ENCODE assay signal across 8 cellular contexts in the genomic region with DNA sequence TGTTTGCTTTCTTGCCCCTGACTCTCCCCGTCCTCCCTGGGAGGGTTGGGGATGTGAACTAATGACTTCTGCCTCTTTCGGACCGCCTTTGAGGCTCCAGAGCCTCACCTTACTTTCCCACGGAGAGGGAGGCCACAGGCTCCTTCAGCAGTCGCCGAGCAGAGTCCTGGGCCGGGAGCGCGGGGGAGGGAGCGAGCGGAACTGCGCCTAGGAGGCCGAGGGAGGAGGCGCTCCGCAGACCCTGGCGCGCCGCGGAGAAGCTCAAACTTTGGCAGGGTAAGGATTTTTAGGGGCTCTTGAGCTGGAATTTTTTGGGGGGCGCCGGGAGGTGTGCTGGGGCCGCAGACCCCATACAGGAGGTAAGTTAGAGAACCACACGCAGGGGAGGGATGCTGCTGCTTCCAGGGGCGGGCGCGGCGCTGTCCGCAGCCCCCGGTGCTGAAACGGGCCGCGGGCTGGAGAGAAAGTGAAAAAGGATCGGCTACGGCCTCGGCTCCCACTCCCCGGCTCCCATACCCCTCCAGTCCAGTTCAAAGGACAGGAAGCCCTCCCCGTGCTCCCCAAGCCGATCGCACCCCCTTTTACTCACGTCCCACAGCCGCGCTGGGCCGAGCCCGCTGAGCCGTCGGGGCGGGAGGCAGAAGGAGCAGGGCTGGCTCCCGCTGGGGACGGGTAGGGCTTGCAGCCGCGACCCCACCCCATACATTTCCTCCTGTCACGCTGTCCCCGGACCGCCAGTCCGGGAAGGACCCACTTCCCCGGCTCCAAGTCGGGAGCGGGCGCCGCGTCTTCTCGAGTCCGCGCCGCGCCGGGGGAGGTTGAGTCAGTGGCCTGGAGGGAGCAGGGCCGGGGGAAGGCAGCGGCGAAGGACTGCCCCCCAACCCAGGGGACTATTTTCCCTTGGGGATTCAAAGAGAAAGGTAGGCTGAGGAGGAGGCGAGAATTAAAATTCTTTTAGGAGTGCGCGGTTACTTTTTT. TPM values are rescaled to one million over a fixed set of nuclear protein-coding genes. Genes with fewer than 3 reads are reported as not detected.
DNase-seq lines count a peak whose midpoint lies in the region.

Gene CNGA3 (plus strand): TSS at position 198 of the 978 bp plus-strand sequence. CDS start 23,520 bp downstream, outside the sequence.

- H3K4me1 Mint-ChIP-seq in activated CD4-positive, alpha-beta memory T cell treated with anti-CD3 and anti-CD28 coated beads for 36 hours (ENCODE audit: low read depth), result peaks cover 10% of the 10 kb centered on the region

- no peak within 1 kb of the TSS for H3K4me3 Mint-ChIP-seq in activated CD4-positive, alpha-beta memory T cell treated with anti-CD3 and anti-CD28 coated beads for 36 hours

- CTCF ChIA-PET in activated CD4-positive, alpha-beta memory T cell treated with anti-CD3 and anti-CD28 coated beads for 36 hours (lab: Charles Lee), result interaction anchor here (1.1 kb wide), 1 partner anchor 38 kb away, joined by 6 read pairs; no protein-coding TSS in a partner anchor

- DNase-seq in GM19238 (ENCODE audit: insufficient read length, low spot score) (peak; percentile 10), germinal center (ENCODE audit: low spot score) (peak; percentile 29), posterior vena cava (ENCODE audit: low spot score) (peak; percentile 78), G401 (ENCODE audit: low spot score) (no peak), ureter (ENCODE audit: low spot score) (no peak), glomerular visceral epithelial cell (ENCODE audit: extremely low spot score) (no peak), NOMO-1 treated with dmso at 0.1 percent for 144 hours (lab: John Stamatoyannopoulos, UW; ENCODE audit: unreplicated experiment) (no peak)
- peak; percentile 36 for DNase-seq in activated CD4-positive, alpha-beta memory T cell treated with anti-CD3 and anti-CD28 coated beads for 36 hours

- H3K27me3 Mint-ChIP-seq in activated CD4-positive, alpha-beta memory T cell treated with anti-CD3 and anti-CD28 coated beads for 36 hours, result peaks cover 61% of the 10 kb centered on the region

- POLR2A ChIA-PET in activated CD4-positive, alpha-beta memory T cell treated with anti-CD3 and anti-CD28 coated beads for 36 hours (lab: Charles Lee), result no interaction called here

- in situ Hi-C loops in G401 (cut with HindIII; ENCODE audit: low sequenced_read_pairs), result no loop called here

- H3K27ac Mint-ChIP-seq in activated CD4-positive, alpha-beta memory T cell treated with anti-CD3 and anti-CD28 coated beads for 36 hours, result no peak within 1 kb of the TSS

- H3K36me3 Mint-ChIP-seq in activated CD4-positive, alpha-beta memory T cell treated with anti-CD3 and anti-CD28 coated beads for 36 hours, result peaks cover 4% of the 10 kb centered on the region

- H3K9me3 Mint-ChIP-seq in activated CD4-positive, alpha-beta memory T cell treated with anti-CD3 and anti-CD28 coated beads for 36 hours, result peaks cover 8% of the 10 kb centered on the region

- intact Hi-C loops in activated CD4-positive, alpha-beta memory T cell treated with anti-CD3 and anti-CD28 coated beads for 36 hours (cut with micrococcal nuclease), result no loop called here
- intact Hi-C loops in posterior vena cava (cut with DNase I), result no loop called here

RNA-seq across cellular contexts. Expression of gene CNGA3, which starts in this region (rescaled TPM):
- not detected for total RNA-seq in activated CD4-positive, alpha-beta memory T cell treated with anti-CD3 and anti-CD28 coated beads for 36 hours
- total RNA-seq in posterior vena cava, result under 1 TPM; 0.19 to 0.38 TPM
- not detected in 2 replicates for total RNA-seq in G401 (2014; rRNA removed; shearing (Covaris generic))
- total RNA-seq in ureter, result not detected

Comparison
In these comparisons a context has a peak if more than half of its experiments do, and no peak if none do; other contexts are left out.
1. Peak in DNase-seq in activated CD4-positive, alpha-beta memory T cell treated with anti-CD3 and anti-CD28 coated beads for 36 hours; RNA of the gene not detected or under 1 TPM.
2. Peak in DNase-seq in posterior vena cava; RNA of the gene not detected or under 1 TPM.
3. DNase-seq: peak in GM19238 (single experiment) and germinal center (single experiment); none in G401 (single experiment), ureter (single experiment), glomerular visceral epithelial cell (single experiment) and NOMO-1 treated with dmso at 0.1 percent for 144 hours (single experiment).